ENCODE assay signal across 9 cellular contexts in the genomic region with DNA sequence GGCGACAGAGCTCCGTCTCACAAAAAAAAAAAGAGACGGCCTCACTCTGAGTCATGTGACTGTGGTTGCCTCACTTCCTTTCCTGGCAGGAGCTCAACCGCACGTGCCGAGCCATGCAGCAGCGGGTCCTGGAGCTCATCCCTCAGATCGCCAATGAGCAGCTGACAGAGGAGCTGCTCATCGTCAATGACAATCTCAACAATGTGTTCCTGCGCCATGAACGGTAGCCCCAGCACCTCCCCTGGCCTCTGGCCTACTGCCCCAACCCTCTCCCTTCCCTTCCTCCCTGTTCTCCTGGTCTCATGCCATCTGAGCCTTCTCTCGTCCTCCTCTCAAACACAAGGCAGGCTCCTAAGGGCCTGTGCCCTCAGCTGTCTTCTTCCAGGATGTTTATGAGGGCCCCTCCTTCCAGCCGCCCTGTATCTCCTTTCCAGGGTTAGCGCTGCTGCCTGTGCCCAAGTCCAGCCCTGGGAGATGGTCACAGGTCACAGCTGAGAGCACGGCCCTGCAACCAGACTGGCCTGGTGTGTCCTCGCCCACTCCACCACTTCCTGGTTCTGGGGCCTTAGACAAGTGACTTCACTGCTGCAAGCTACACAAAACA. TPM values are rescaled to one million over a fixed set of nuclear protein-coding genes. Genes with fewer than 3 reads are reported as not detected.
A peak's percentile ranks its signal among the peaks of the same experiment; 100 is the strongest.
DNase-seq lines count a peak whose midpoint lies in the region; ATAC-seq and TF ChIP-seq lines count a peak whose summit lies in the region.
"Had no signal": no experiment of that assay in that cellular context is flagged by ENCODE, and none has a peak within 500 bp of the region (broad histone marks: within the 10 kb centered on the region; RNA-seq: fewer than 3 reads in every experiment).

No MANE protein-coding gene starts in this region.

- H3K36me3 Mint-ChIP-seq in activated CD4-positive, alpha-beta T cell treated with anti-CD3 and anti-CD28 coated beads, Interleukin-2, amount 10 ng/mL, durations not matched to agents 24 days and 14 days (ENCODE audit: low read depth): peaks cover 43% of the 10 kb centered on the region
- H3K36me3 Mint-ChIP-seq in glutamatergic neuron (ENCODE audit: unreplicated experiment) (no peaks in the 10 kb centered on the region), GM23338 (ENCODE audit: low read depth) (peaks cover 9% of the 10 kb centered on the region)

- H3K79me2 ChIP-seq in GM23338 (replicated peaks; ENCODE audit: insufficient read depth): no peaks in the 10 kb centered on the region

- H3K4me1 ChIP-seq in neutrophil (ENCODE audit: control insufficient read depth in 1 of 2, insufficient read depth in 1 of 2, low read depth in 1 of 2, low read length in 1 of 2): peaks cover 60 to 67% of the 10 kb centered on the region in 2 experiments
- H3K4me1 ChIP-seq in GM23338 (ENCODE audit: insufficient read depth): no peaks in the 10 kb centered on the region

- H2AFZ ChIP-seq in GM23338: no peak overlapping the region
- H2AFZ ChIP-seq: PC-9 had no signal

- H3K4me3 Mint-ChIP-seq in activated CD4-positive, alpha-beta T cell treated with anti-CD3 and anti-CD28 coated beads, Interleukin-2, amount 10 ng/mL, durations not matched to agents 24 days and 14 days: peak overlapping the region; percentile 75
- no peak overlapping the region for H3K4me3 Mint-ChIP-seq in glutamatergic neuron (ENCODE audit: unreplicated experiment)
- no peak overlapping the region for H3K4me3 Mint-ChIP-seq in GM23338

- no peak for ATAC-seq in HG03097 (IDR thresholded peaks at IDR 0.05; ENCODE audit: low FRiP score, unreplicated experiment)
- no peak for ATAC-seq in GM23338

- H4K20me1 ChIP-seq in GM23338 (replicated peaks; ENCODE audit: insufficient read depth): no peaks in the 10 kb centered on the region

- H3K27me3 ChIP-seq in neutrophil (no peaks in the 10 kb centered on the region), GM23338 (ENCODE audit: insufficient read depth) (no peaks in the 10 kb centered on the region)

- peaks cover 81% of the 10 kb centered on the region for H3K36me3 ChIP-seq in neutrophil
- no peaks in the 10 kb centered on the region for H3K36me3 ChIP-seq in GM23338 (ENCODE audit: insufficient read depth)

- H3K9me3 Mint-ChIP-seq in activated CD4-positive, alpha-beta T cell treated with anti-CD3 and anti-CD28 coated beads, Interleukin-2, amount 10 ng/mL, durations not matched to agents 24 days and 14 days: no peaks in the 10 kb centered on the region
- no peaks in the 10 kb centered on the region for H3K9me3 Mint-ChIP-seq in glutamatergic neuron (ENCODE audit: unreplicated experiment)
- no peaks in the 10 kb centered on the region for H3K9me3 Mint-ChIP-seq in GM23338

- TF ChIP-seq CTCF in epithelial cell of esophagus (IDR thresholded peaks at IDR 0.05; ENCODE audit: insufficient read depth, low read depth, low read length, missing control alignments): no peak
- peak; percentile 23 for TF ChIP-seq CTCF in neutrophil (IDR thresholded peaks at IDR 0.05)
- TF ChIP-seq CTCF in glutamatergic neuron (IDR thresholded peaks at IDR 0.05; ENCODE audit: partially characterized antibody, unreplicated experiment): no peak
- TF ChIP-seq CTCF in GM23338 (conservative IDR thresholded peaks at IDR 0.05; ENCODE audit: low read depth in 2 of 2): no peak

- no peaks in the 10 kb centered on the region for H3K9me2 ChIP-seq in GM23338 (ENCODE audit: insufficient read depth)

- intact Hi-C loops in activated CD4-positive, alpha-beta T cell treated with anti-CD3 and anti-CD28 coated beads, Interleukin-2, amount 10 ng/mL, durations not matched to agents 24 days and 14 days (cut with micrococcal nuclease): no loop called here

- no peaks in the 10 kb centered on the region for H3K27me3 Mint-ChIP-seq in activated CD4-positive, alpha-beta T cell treated with anti-CD3 and anti-CD28 coated beads, Interleukin-2, amount 10 ng/mL, durations not matched to agents 24 days and 14 days
- H3K27me3 Mint-ChIP-seq in glutamatergic neuron (ENCODE audit: unreplicated experiment) (peaks cover 2% of the 10 kb centered on the region), GM23338 (ENCODE audit: insufficient read depth, low read depth, poor library complexity) (no peaks in the 10 kb centered on the region)

- H3K9me3 ChIP-seq in neutrophil: no peaks in the 10 kb centered on the region

- H3K4me2 ChIP-seq in GM23338: no peak overlapping the region
- H3K4me2 ChIP-seq: PC-9 had no signal

- H3F3A ChIP-seq in GM23338 (replicated peaks; ENCODE audit: low read depth): no peaks in the 10 kb centered on the region

- DNase-seq in Kasumi-1 (lab: John Stamatoyannopoulos, UW) (peak; percentile 91 to 92), epithelial cell of esophagus (ENCODE audit: low read depth) (peak; percentile 73), ureter (ENCODE audit: low spot score) (peak; percentile 73), glutamatergic neuron (no peak), GM23338 (ENCODE audit: low spot score) (no peak)
- DNase-seq in activated CD4-positive, alpha-beta T cell treated with anti-CD3 and anti-CD28 coated beads, Interleukin-2, amount 10 ng/mL, durations not matched to agents 24 days and 14 days: peak; percentile 86

- H3K4me3 ChIP-seq in epithelial cell of esophagus (ENCODE audit: low read length): no peak overlapping the region
- peak overlapping the region; percentile 47 to 49 for H3K4me3 ChIP-seq in neutrophil (ENCODE audit: low read depth in 1 of 2, low read length in 1 of 2)
- no peak overlapping the region for H3K4me3 ChIP-seq in GM23338
- H3K4me3 ChIP-seq: PC-9 had no signal

- peak overlapping the region; percentile 87 for H3K27ac Mint-ChIP-seq in activated CD4-positive, alpha-beta T cell treated with anti-CD3 and anti-CD28 coated beads, Interleukin-2, amount 10 ng/mL, durations not matched to agents 24 days and 14 days
- H3K27ac Mint-ChIP-seq in glutamatergic neuron (ENCODE audit: unreplicated experiment) (no peak overlapping the region), GM23338 (no peak overlapping the region)

- peak overlapping the region; percentile 92 for H3K27ac ChIP-seq in neutrophil
- no peak overlapping the region for H3K27ac ChIP-seq in GM23338 (ENCODE audit: low read depth)
- H3K27ac ChIP-seq: PC-9 had no signal

- H3K4me1 Mint-ChIP-seq in activated CD4-positive, alpha-beta T cell treated with anti-CD3 and anti-CD28 coated beads, Interleukin-2, amount 10 ng/mL, durations not matched to agents 24 days and 14 days: peaks cover 27% of the 10 kb centered on the region
- H3K4me1 Mint-ChIP-seq in glutamatergic neuron (ENCODE audit: low read depth, unreplicated experiment) (no peaks in the 10 kb centered on the region), GM23338 (no peaks in the 10 kb centered on the region)

RNA-seq across cellular contexts. Expression of a gene that starts 30.7 kb away (rescaled TPM):
- 16.8 and 18.7 TPM in 2 replicates for total RNA-seq in activated CD4-positive, alpha-beta T cell treated with anti-CD3 and anti-CD28 coated beads, Interleukin-2, amount 10 ng/mL, durations not matched to agents 24 days and 14 days
- total RNA-seq in ureter (36.9 TPM), glutamatergic neuron (ENCODE audit: unreplicated experiment) (40.6 TPM)
- total RNA-seq in GM23338 (2014; rRNA removed; shearing (Covaris generic)): 17.8 and 28.0 TPM in 2 replicates
- 9.1 and 10.9 TPM in 2 replicates for polyA plus RNA-seq in GM23338 (2016; fragmentation: Nextera tagmentation; extraction: Ambion mirVana)

RNA-seq across cellular contexts. Expression of a gene that starts 50.5 kb away (rescaled TPM):
- total RNA-seq in activated CD4-positive, alpha-beta T cell treated with anti-CD3 and anti-CD28 coated beads, Interleukin-2, amount 10 ng/mL, durations not matched to agents 24 days and 14 days: 0.57 and 0.72 TPM in 2 replicates
- total RNA-seq in ureter: 6.8 TPM
- total RNA-seq in glutamatergic neuron (ENCODE audit: unreplicated experiment): 14.9 TPM
- 19.3 and 22.6 TPM in 2 replicates for total RNA-seq in GM23338 (2014; rRNA removed; shearing (Covaris generic))
- 10.9 and 12.1 TPM in 2 replicates for polyA plus RNA-seq in GM23338 (2016; fragmentation: Nextera tagmentation; extraction: Ambion mirVana)

Comparison
In these comparisons a context has a peak if more than half of its experiments do, and no peak if none do; other contexts are left out.
1. DNase-seq: peak in Kasumi-1 (2 of 2), activated CD4-positive, alpha-beta T cell treated with anti-CD3 and anti-CD28 coated beads, Interleukin-2, amount 10 ng/mL, durations not matched to agents 24 days and 14 days (single experiment), epithelial cell of esophagus (single experiment) and ureter (single experiment); none in glutamatergic neuron (single experiment) and GM23338 (single experiment).
2. H3K4me3 ChIP-seq: peak in neutrophil (2 of 2); none in epithelial cell of esophagus (single experiment) and GM23338 (single experiment).